ENCODE assay signal across 8 cellular contexts in genomic region chr20:41150664-41151063, GRCh38. TPM values are rescaled to one million over a fixed set of nuclear protein-coding genes. Genes with fewer than 3 reads are reported as not detected.
A peak's percentile ranks its signal among the peaks of the same experiment; 100 is the strongest.
DNase-seq lines count a peak whose midpoint lies in the region; ATAC-seq, FAIRE-seq and TF ChIP-seq lines count a peak whose summit lies in the region.

No MANE protein-coding gene starts in this region.

- H3K27ac Mint-ChIP-seq in effector memory CD8-positive, alpha-beta T cell = peak overlapping the region; percentile 51 to 89

- no peak overlapping the region for H3K4me3 ChIP-seq in DND-41 (ENCODE audit: low read depth in 1 of 2, low read length in 2 of 2)
- H3K4me3 ChIP-seq in osteoblast (ENCODE audit: insufficient read depth, low read length) = no peak overlapping the region
- H3K4me3 ChIP-seq in A673 (ENCODE audit: low read depth, low read length, poor library complexity, severe bottlenecking) = no peak overlapping the region

- POLR2A ChIA-PET in A673 (lab: Charles Lee; ENCODE audit: low non-redundant PET) = no interaction called here

- H3K27me3 ChIP-seq in DND-41 (ENCODE audit: insufficient read depth, low read length, poor library complexity) (no peaks in the 10 kb centered on the region), osteoblast (ENCODE audit: insufficient read depth, low read length) (no peaks in the 10 kb centered on the region), A673 (replicated peaks; ENCODE audit: insufficient read depth, low read depth, low read length, poor library complexity) (no peaks in the 10 kb centered on the region)

- peaks cover 3% of the 10 kb centered on the region for H3K36me3 Mint-ChIP-seq in effector memory CD8-positive, alpha-beta T cell (ENCODE audit: insufficient read depth)

- no peak for DNase-seq in DND-41
- peak; percentile 47 for DNase-seq in OCI-M1 (lab: John Stamatoyannopoulos, UW)
- no peak for DNase-seq in effector memory CD8-positive, alpha-beta T cell
- DNase-seq in osteoblast (ENCODE audit: insufficient read length, low spot score, missing footprints) = peak; percentile 38
- DNase-seq in NCI-H1694 treated with DMSO at 0.1 percent for 48 hours (lab: John Stamatoyannopoulos, UW) = no peak
- DNase-seq in A673 (ENCODE audit: low spot score) = no peak
- no peak for DNase-seq in frontal cortex (ENCODE audit: low spot score in 2 of 2)

- TF ChIP-seq CTCF in DND-41 (IDR thresholded peaks at IDR 0.05; ENCODE audit: borderline replicate concordance, extremely low read depth, low read length, poor library complexity, severe bottlenecking) (no peak), osteoblast (IDR thresholded peaks at IDR 0.05; ENCODE audit: extremely low read depth, low read depth, low read length) (no peak), A673 (conservative IDR thresholded peaks at IDR 0.05; ENCODE audit: low read depth, low read length) (no peak)

- H3K4me1 ChIP-seq in DND-41 (ENCODE audit: insufficient read depth, low read length) = peaks cover 36% of the 10 kb centered on the region
- H3K4me1 ChIP-seq in osteoblast (ENCODE audit: insufficient read depth, low read length) = peaks cover 4% of the 10 kb centered on the region
- H3K4me1 ChIP-seq in A673 (ENCODE audit: insufficient read depth, low read length, poor library complexity, severe bottlenecking) = peaks cover 5% of the 10 kb centered on the region

- H3K9ac ChIP-seq in DND-41 (ENCODE audit: low read depth, low read length) = no peak overlapping the region

- CTCF ChIA-PET in A673 (lab: Charles Lee) = no interaction called here

- H3K79me2 ChIP-seq in DND-41 (ENCODE audit: insufficient read depth, low read length) (peaks cover 100% of the 10 kb centered on the region), osteoblast (ENCODE audit: insufficient read depth, low read length) (peaks cover 98% of the 10 kb centered on the region)

- no peaks in the 10 kb centered on the region for H3K9me3 Mint-ChIP-seq in effector memory CD8-positive, alpha-beta T cell

- peak; percentile 46; the same call in 2 of the 3 replicates for ATAC-seq in DND-41 (ENCODE audit: insufficient read depth, low read depth)
- ATAC-seq in effector memory CD8-positive, alpha-beta T cell (replicated peaks) = peak; percentile 76
- ATAC-seq in HG02973 (IDR thresholded peaks at IDR 0.05; ENCODE audit: unreplicated experiment) = no peak

- peaks cover 86 to 91% of the 10 kb centered on the region in 2 donors for H3K4me1 Mint-ChIP-seq in effector memory CD8-positive, alpha-beta T cell (ENCODE audit: low read depth in 2 of 2)

- H2AFZ ChIP-seq in DND-41 (ENCODE audit: low read depth, low read length) (no peak overlapping the region), osteoblast (ENCODE audit: low read length) (no peak overlapping the region)

- H3K27me3 Mint-ChIP-seq in effector memory CD8-positive, alpha-beta T cell = no peaks in the 10 kb centered on the region

- BruUV-seq in A673 (replicated peaks; lab: Mats Ljungman, UMichigan) = no TSS peak

- intact Hi-C loops in A673 (cut with micrococcal nuclease; ENCODE audit: unreplicated experiment) = no loop called here

- H3K4me3 Mint-ChIP-seq in effector memory CD8-positive, alpha-beta T cell = peak overlapping the region; percentile 61 to 65

- no peak overlapping the region for H3K4me2 ChIP-seq in DND-41 (ENCODE audit: insufficient read depth, low read length)
- no peak overlapping the region for H3K4me2 ChIP-seq in osteoblast (ENCODE audit: insufficient read depth, low read length)

- H3K36me3 ChIP-seq in DND-41 (ENCODE audit: insufficient read depth, low read length) = peaks cover 78% of the 10 kb centered on the region
- no peaks in the 10 kb centered on the region for H3K36me3 ChIP-seq in osteoblast (ENCODE audit: insufficient read depth, low read length)
- H3K36me3 ChIP-seq in A673 (ENCODE audit: insufficient read depth, low read length, poor library complexity, severe bottlenecking) = no peaks in the 10 kb centered on the region

- H3K9me3 ChIP-seq in DND-41 (ENCODE audit: insufficient read depth, low read length, severe bottlenecking) (no peaks in the 10 kb centered on the region), osteoblast (ENCODE audit: low read depth, low read length) (no peaks in the 10 kb centered on the region), A673 (ENCODE audit: low read depth, low read length, poor library complexity, severe bottlenecking) (no peaks in the 10 kb centered on the region)

- no peak for FAIRE-seq in frontal cortex (lab: Jason Lieb, UNC)

- H4K20me1 ChIP-seq in DND-41 (ENCODE audit: insufficient read depth, low read length) (peaks cover 99% of the 10 kb centered on the region), osteoblast (ENCODE audit: insufficient read depth, low read length) (peaks cover 92% of the 10 kb centered on the region)

- H3K27ac ChIP-seq in DND-41 (ENCODE audit: low read length) = 0 out of 2 replicates have a peak overlapping the region, but pooled peaks have one; percentile 5
- H3K27ac ChIP-seq in osteoblast (ENCODE audit: low read depth, low read length) = no peak overlapping the region
- H3K27ac ChIP-seq in A673 (ENCODE audit: low read depth, low read length, poor library complexity, severe bottlenecking) = no peak overlapping the region

RNA-seq across cellular contexts. Expression of gene PLCG1, which starts 13.3 kb away (rescaled TPM):
- 72.4 and 73.7 TPM in 2 replicates for total RNA-seq in osteoblast
- 146 and 174 TPM in 2 replicates for total RNA-seq in A673 (2021)
- total RNA-seq in frontal cortex = 91.3 TPM

Comparison
In these comparisons a context has a peak if more than half of its experiments do, and no peak if none do; other contexts are left out.
1. DNase-seq: peak in OCI-M1 (single experiment) and osteoblast (single experiment); none in DND-41 (single experiment), effector memory CD8-positive, alpha-beta T cell (0 of 3), NCI-H1694 treated with DMSO at 0.1 percent for 48 hours (single experiment), A673 (single experiment) and frontal cortex (0 of 2).